In genomic region chr2:127566576-127566975, GRCh38 we compare ENCODE assay signal across 2 cellular contexts.
TF ChIP-seq lines count a peak whose summit lies in the region.

No MANE protein-coding gene starts in this region.

TF ChIP-seq in GM12891, 5 proteins besides CTCF, POLR2A, EP300 and RAD21:
- TF ChIP-seq TAF1 (IDR thresholded peaks at IDR 0.05; ENCODE audit: low read depth, low read length) (no peak), PAX5 (IDR thresholded peaks at IDR 0.05; ENCODE audit: insufficient read depth, low read length, severe bottlenecking) (no peak), POLR2AphosphoS5 (IDR thresholded peaks at IDR 0.05; ENCODE audit: low read depth, low read length) (no peak), SPI1 (IDR thresholded peaks at IDR 0.05; ENCODE audit: low read depth, low read length) (no peak), POU2F2 (IDR thresholded peaks at IDR 0.05; ENCODE audit: low read depth, low read length) (no peak)

TF ChIP-seq in K562, 482 proteins besides CTCF, POLR2A, EP300 and RAD21:
- TF ChIP-seq SMARCA5 (IDR thresholded peaks at IDR 0.05) (no peak), BMI1 (IDR thresholded peaks at IDR 0.05; ENCODE audit: low read length) (no peak), HMG20B (CRISPR knock-in tag; IDR thresholded peaks at IDR 0.05) (no peak), ZNF717 (CRISPR knock-in tag; IDR thresholded peaks at IDR 0.05) (no peak), XRCC3 (IDR thresholded peaks at IDR 0.05) (no peak), GABPB1 (CRISPR knock-in tag; IDR thresholded peaks at IDR 0.05) (no peak), FOXM1 (IDR thresholded peaks at IDR 0.05; ENCODE audit: low read depth) (no peak), FOXM1 (CRISPR knock-in tag; IDR thresholded peaks at IDR 0.05; ENCODE audit: low read depth) (no peak), ZBTB34 (CRISPR knock-in tag; IDR thresholded peaks at IDR 0.05) (no peak), TAF15 (IDR thresholded peaks at IDR 0.05; ENCODE audit: low read depth, low read length) (no peak), ZNF79 (CRISPR knock-in tag; IDR thresholded peaks at IDR 0.05; ENCODE audit: low read depth) (no peak), GATA2 (CRISPR knock-in tag; IDR thresholded peaks at IDR 0.05) (no peak), MYC (IDR thresholded peaks at IDR 0.05; ENCODE audit: low read depth, low read length) (no peak), MYC (CRISPR knock-in tag; IDR thresholded peaks at IDR 0.05; ENCODE audit: borderline replicate concordance, low read depth) (no peak), L3MBTL2 (IDR thresholded peaks at IDR 0.05) (no peak), LARP7 (IDR thresholded peaks at IDR 0.05) (no peak)
